Comparison of ENCODE assay signal across 8 cellular contexts in genomic region chr2:153477641-153478288, GRCh38. TPM values are rescaled to one million over a fixed set of nuclear protein-coding genes. Genes with fewer than 3 reads are reported as not detected.
DNase-seq lines count a peak whose midpoint lies in the region; ATAC-seq and TF ChIP-seq lines count a peak whose summit lies in the region.

No MANE protein-coding gene starts in this region.

- peaks cover 63% of the 10 kb centered on the region for H3K27me3 Mint-ChIP-seq in activated CD8-positive, alpha-beta T cell treated with anti-CD3 and anti-CD28 coated beads for 36 hours
- H3K27me3 Mint-ChIP-seq in stimulated activated naive CD8-positive, alpha-beta T cell treated with anti-CD3 and anti-CD28 coated beads, Interleukin-15, Interleukin-2, amounts not matched to agents 100 ng/mL and 50 ng/mL, for 24 hours = peaks cover 72% of the 10 kb centered on the region

- H3K4me3 Mint-ChIP-seq in activated CD8-positive, alpha-beta T cell treated with anti-CD3 and anti-CD28 coated beads for 36 hours = peak overlapping the region; percentile 58
- peak overlapping the region; percentile 60 for H3K4me3 Mint-ChIP-seq in stimulated activated naive CD8-positive, alpha-beta T cell treated with anti-CD3 and anti-CD28 coated beads, Interleukin-15, Interleukin-2, amounts not matched to agents 100 ng/mL and 50 ng/mL, for 24 hours

- no peak for ATAC-seq in activated CD8-positive, alpha-beta T cell treated with anti-CD3 and anti-CD28 coated beads for 36 hours
- no peak for ATAC-seq in GM18868 (IDR thresholded peaks at IDR 0.05; ENCODE audit: unreplicated experiment)
- no peak for ATAC-seq in HG02852 (IDR thresholded peaks at IDR 0.05; ENCODE audit: unreplicated experiment)
- ATAC-seq in HG03565 (IDR thresholded peaks at IDR 0.05; ENCODE audit: unreplicated experiment) = no peak

- H3K9me3 Mint-ChIP-seq in activated CD8-positive, alpha-beta T cell treated with anti-CD3 and anti-CD28 coated beads for 36 hours = no peaks in the 10 kb centered on the region
- no peaks in the 10 kb centered on the region for H3K9me3 Mint-ChIP-seq in stimulated activated naive CD8-positive, alpha-beta T cell treated with anti-CD3 and anti-CD28 coated beads, Interleukin-15, Interleukin-2, amounts not matched to agents 100 ng/mL and 50 ng/mL, for 24 hours

- no peak for TF ChIP-seq CTCF in activated CD8-positive, alpha-beta T cell treated with anti-CD3 and anti-CD28 coated beads for 36 hours (IDR thresholded peaks at IDR 0.05)

- intact Hi-C loops in activated CD8-positive, alpha-beta T cell treated with anti-CD3 and anti-CD28 coated beads for 36 hours (cut with micrococcal nuclease) = no loop called here

- CTCF ChIA-PET in activated CD8-positive, alpha-beta T cell treated with anti-CD3 and anti-CD28 coated beads for 36 hours (lab: Charles Lee) = no interaction called here

- H3K4me1 Mint-ChIP-seq in activated CD8-positive, alpha-beta T cell treated with anti-CD3 and anti-CD28 coated beads for 36 hours (ENCODE audit: low read depth) = peaks cover 19% of the 10 kb centered on the region
- peaks cover 12% of the 10 kb centered on the region for H3K4me1 Mint-ChIP-seq in stimulated activated naive CD8-positive, alpha-beta T cell treated with anti-CD3 and anti-CD28 coated beads, Interleukin-15, Interleukin-2, amounts not matched to agents 100 ng/mL and 50 ng/mL, for 24 hours (ENCODE audit: low read depth)

- POLR2A ChIA-PET in activated CD8-positive, alpha-beta T cell treated with anti-CD3 and anti-CD28 coated beads for 36 hours (lab: Charles Lee) = no interaction called here

- DNase-seq in NCI-H524 (lab: John Stamatoyannopoulos, UW) (peak; percentile 13 to 31), NCI-H524 treated with DMSO at 0.1 percent for 48 hours (lab: John Stamatoyannopoulos, UW) (no peak), islet precursor cell (peak; percentile 76)
- peak; percentile 4 for DNase-seq in activated CD8-positive, alpha-beta T cell treated with anti-CD3 and anti-CD28 coated beads for 36 hours

- H3K27ac Mint-ChIP-seq in activated CD8-positive, alpha-beta T cell treated with anti-CD3 and anti-CD28 coated beads for 36 hours = no peak overlapping the region
- no peak overlapping the region for H3K27ac Mint-ChIP-seq in stimulated activated naive CD8-positive, alpha-beta T cell treated with anti-CD3 and anti-CD28 coated beads, Interleukin-15, Interleukin-2, amounts not matched to agents 100 ng/mL and 50 ng/mL, for 24 hours

- H3K36me3 Mint-ChIP-seq in activated CD8-positive, alpha-beta T cell treated with anti-CD3 and anti-CD28 coated beads for 36 hours (ENCODE audit: low read depth) = no peaks in the 10 kb centered on the region
- H3K36me3 Mint-ChIP-seq in stimulated activated naive CD8-positive, alpha-beta T cell treated with anti-CD3 and anti-CD28 coated beads, Interleukin-15, Interleukin-2, amounts not matched to agents 100 ng/mL and 50 ng/mL, for 24 hours (ENCODE audit: low read depth) = no peaks in the 10 kb centered on the region

RNA-seq across cellular contexts. Expression of gene RPRM, which starts 0.8 kb away (rescaled TPM):
- total RNA-seq in activated CD8-positive, alpha-beta T cell treated with anti-CD3 and anti-CD28 coated beads for 36 hours = under 1 TPM; 0.20 to 0.23 TPM
